In the genomic region with DNA sequence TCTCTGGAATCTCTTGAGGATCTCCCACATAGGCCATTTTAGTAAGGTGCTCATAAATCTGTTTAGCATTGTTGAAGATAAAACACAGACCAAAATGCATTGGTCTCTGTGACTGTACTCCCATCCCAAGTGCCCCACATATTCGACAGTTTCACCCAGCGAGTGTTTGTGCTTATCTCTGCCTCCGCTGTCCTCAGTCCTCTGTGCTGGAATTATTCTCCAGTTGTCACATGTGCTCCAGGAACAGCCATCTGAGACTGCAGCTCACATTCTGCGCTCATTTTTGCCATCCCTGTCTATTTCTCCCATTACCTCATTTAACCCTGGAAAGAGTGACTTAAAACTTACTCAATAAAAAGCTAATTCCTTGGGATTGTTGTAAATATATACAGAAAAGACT, we compare ENCODE assay signal across 27 cellular contexts. TPM values are rescaled to one million over a fixed set of nuclear protein-coding genes. Genes with fewer than 3 reads are reported as not detected.
"Had no signal": no experiment of that assay in that cellular context is flagged by ENCODE, and none has a peak within 500 bp of the region (broad histone marks: within the 10 kb centered on the region; RNA-seq: fewer than 3 reads in every experiment).

No MANE protein-coding gene starts in this region.

- H3K9me2 ChIP-seq: SK-N-SH had no signal

- H3K36me3 Mint-ChIP-seq: activated naive CD4-positive, alpha-beta T cell treated with anti-CD3 and anti-CD28 coated beads, Interleukin-2, amount 50 U/mL, for 24 hours; activated naive CD8-positive, alpha-beta T cell treated with anti-CD3 and anti-CD28 coated beads, Interleukin-2, amount 10 ng/mL, durations not matched to agents 7 days and 5 days had no signal

- H3K9ac ChIP-seq: KMS-11, SK-N-SH had no signal

- H3K27ac ChIP-seq: ascending aorta, KMS-11, SJSA1 had no signal

- H3K4me3 ChIP-seq: ascending aorta, SJSA1 had no signal

- H3K27me3 ChIP-seq: ascending aorta had no signal

- H3K9me3 ChIP-seq: ascending aorta, SJSA1, SK-N-SH had no signal

- H3K4me3 Mint-ChIP-seq: activated CD4-positive, alpha-beta T cell treated with anti-CD3 and anti-CD28 coated beads, Interleukin-2, amount 10 ng/mL, durations not matched to agents 7 days and 5 days; activated CD8-positive, alpha-beta T cell treated with anti-CD3 and anti-CD28 coated beads, Interleukin-2, amount 10 ng/mL, durations not matched to agents 7 days and 5 days; activated naive CD4-positive, alpha-beta T cell treated with anti-CD3 and anti-CD28 coated beads, Interleukin-2, amount 50 U/mL, for 24 hours; activated naive CD8-positive, alpha-beta T cell treated with anti-CD3 and anti-CD28 coated beads, Interleukin-2, amount 10 ng/mL, durations not matched to agents 7 days and 5 days; activated T-cell treated with anti-CD3 and anti-CD28 coated beads, Interleukin-2, amount 50 U/mL, for 24 hours; T-helper 1 cell treated with Interleukin-12 subunit alpha and Interleukin-12 subunit beta and Interleukin-4 antibody, amounts not matched to agents 30 μg/mL and 1 μg/mL, for 36 hours; T-helper 2 cell treated with Interferon-gamma antibody and Interleukin-4, amounts not matched to agents 5 μg/mL and 100 μg/mL, for 36 hours had no signal

- H3K4me2 ChIP-seq: KMS-11, SK-N-SH had no signal

- H3K36me3 ChIP-seq: ascending aorta, SJSA1 had no signal

- DNase-seq: activated CD4-positive, alpha-beta T cell treated with anti-CD3 and anti-CD28 coated beads, Interleukin-2, amount 10 ng/mL, durations not matched to agents 7 days and 5 days; activated CD4-positive, alpha-beta T cell treated with anti-CD3 and anti-CD28 coated beads, Interleukin-2, amount 50 U/mL, for 48 hours; activated CD8-positive, alpha-beta T cell treated with anti-CD3 and anti-CD28 coated beads, Interleukin-2, amount 10 ng/mL, durations not matched to agents 7 days and 5 days; activated gamma-delta T cell; activated naive CD4-positive, alpha-beta T cell treated with Interleukin-2 at 50 U/mL for 16 hours; activated naive CD8-positive, alpha-beta T cell treated with anti-CD3 and anti-CD28 coated beads, Interleukin-2, amount 10 ng/mL, durations not matched to agents 7 days and 5 days; activated T-cell treated with anti-CD3 and anti-CD28 coated beads, Interleukin-2, amount 50 U/mL, for 24 hours; MM.1S; MV-4-11; NCI-H1092; NCI-H1436 treated with DMSO at 0.1 percent for 48 hours; NCI-H1694 treated with DMSO at 0.1 percent for 48 hours; NCI-H2029; NCI-H345; NCI-H524 treated with DMSO at 0.1 percent for 48 hours; SHP77 treated with DMSO at 0.1 percent for 48 hours; SK-N-SH had no signal

- H3K27ac Mint-ChIP-seq: activated CD4-positive, alpha-beta T cell treated with anti-CD3 and anti-CD28 coated beads, Interleukin-2, amount 10 ng/mL, durations not matched to agents 7 days and 5 days; activated CD8-positive, alpha-beta T cell treated with anti-CD3 and anti-CD28 coated beads, Interleukin-2, amount 10 ng/mL, durations not matched to agents 7 days and 5 days; activated naive CD4-positive, alpha-beta T cell treated with anti-CD3 and anti-CD28 coated beads, Interleukin-2, amount 50 U/mL, for 24 hours; activated naive CD8-positive, alpha-beta T cell treated with anti-CD3 and anti-CD28 coated beads, Interleukin-2, amount 10 ng/mL, durations not matched to agents 7 days and 5 days; activated T-cell treated with anti-CD3 and anti-CD28 coated beads, Interleukin-2, amount 50 U/mL, for 24 hours; activated T-helper 2 cell treated with anti-CD3 and anti-CD28 coated beads, Interferon-gamma antibody, Interleukin-2, Interleukin-4, amounts not matched to agents 10 μg/mL and 5 μg/mL and 100 μg/mL, durations not matched to agents 14 hours and 24 hours and 36 hours; T-helper 1 cell treated with Interleukin-12 subunit alpha and Interleukin-12 subunit beta and Interleukin-4 antibody, amounts not matched to agents 30 μg/mL and 1 μg/mL, for 36 hours; T-helper 2 cell treated with Interferon-gamma antibody and Interleukin-4, amounts not matched to agents 5 μg/mL and 100 μg/mL, for 36 hours had no signal

- H3K4me1 ChIP-seq: ascending aorta, SJSA1 had no signal

- H3K9me3 Mint-ChIP-seq: activated CD4-positive, alpha-beta T cell treated with anti-CD3 and anti-CD28 coated beads, Interleukin-2, amount 10 ng/mL, durations not matched to agents 7 days and 5 days; activated naive CD4-positive, alpha-beta T cell treated with anti-CD3 and anti-CD28 coated beads, Interleukin-2, amount 50 U/mL, for 24 hours; activated naive CD8-positive, alpha-beta T cell treated with anti-CD3 and anti-CD28 coated beads, Interleukin-2, amount 10 ng/mL, durations not matched to agents 7 days and 5 days; activated T-cell treated with anti-CD3 and anti-CD28 coated beads, Interleukin-2, amount 50 U/mL, for 24 hours; activated T-helper 2 cell treated with anti-CD3 and anti-CD28 coated beads, Interferon-gamma antibody, Interleukin-2, Interleukin-4, amounts not matched to agents 10 μg/mL and 5 μg/mL and 100 μg/mL, durations not matched to agents 14 hours and 24 hours and 36 hours; T-helper 1 cell treated with Interleukin-12 subunit alpha and Interleukin-12 subunit beta and Interleukin-4 antibody, amounts not matched to agents 30 μg/mL and 1 μg/mL, for 36 hours; T-helper 2 cell treated with Interferon-gamma antibody and Interleukin-4, amounts not matched to agents 5 μg/mL and 100 μg/mL, for 36 hours had no signal

- H3K4me1 Mint-ChIP-seq: activated CD4-positive, alpha-beta T cell treated with anti-CD3 and anti-CD28 coated beads, Interleukin-2, amount 10 ng/mL, durations not matched to agents 7 days and 5 days; activated naive CD4-positive, alpha-beta T cell treated with anti-CD3 and anti-CD28 coated beads, Interleukin-2, amount 50 U/mL, for 24 hours had no signal

- ATAC-seq: activated CD8-positive, alpha-beta T cell treated with anti-CD3 and anti-CD28 coated beads, Interleukin-2, amount 10 ng/mL, durations not matched to agents 7 days and 5 days; Panc1 had no signal

RNA-seq across cellular contexts. Expression of a gene that starts 27.6 kb away (rescaled TPM):
- total RNA-seq: activated CD4-positive, alpha-beta T cell treated with anti-CD3 and anti-CD28 coated beads, Interleukin-2, amount 10 ng/mL, durations not matched to agents 7 days and 5 days; activated CD8-positive, alpha-beta T cell treated with anti-CD3 and anti-CD28 coated beads, Interleukin-2, amount 10 ng/mL, durations not matched to agents 7 days and 5 days; activated T-helper 2 cell treated with anti-CD3 and anti-CD28 coated beads, Interferon-gamma antibody, Interleukin-2, Interleukin-4, amounts not matched to agents 10 μg/mL and 5 μg/mL and 100 μg/mL, durations not matched to agents 14 hours and 24 hours and 36 hours; ascending aorta; LHCN-M2; RPMI7951; SJSA1 had no signal
- polyA plus RNA-seq: SK-N-SH had no signal

RNA-seq across cellular contexts. Expression of a gene that starts 43.6 kb away (rescaled TPM):
- total RNA-seq: activated CD4-positive, alpha-beta T cell treated with anti-CD3 and anti-CD28 coated beads, Interleukin-2, amount 10 ng/mL, durations not matched to agents 7 days and 5 days; activated CD8-positive, alpha-beta T cell treated with anti-CD3 and anti-CD28 coated beads, Interleukin-2, amount 10 ng/mL, durations not matched to agents 7 days and 5 days; activated naive CD8-positive, alpha-beta T cell treated with anti-CD3 and anti-CD28 coated beads, Interleukin-2, amount 10 ng/mL, durations not matched to agents 7 days and 5 days; activated T-helper 2 cell treated with anti-CD3 and anti-CD28 coated beads, Interferon-gamma antibody, Interleukin-2, Interleukin-4, amounts not matched to agents 10 μg/mL and 5 μg/mL and 100 μg/mL, durations not matched to agents 14 hours and 24 hours and 36 hours; LHCN-M2; RPMI7951; SJSA1 had no signal
- polyA plus RNA-seq: SK-N-SH had no signal
